Comparison of ENCODE assay signal across 9 cellular contexts in genomic region chrX:9708923-9709553, GRCh38. TPM values are rescaled to one million over a fixed set of nuclear protein-coding genes. Genes with fewer than 3 reads are reported as not detected.
A peak's percentile ranks its signal among the peaks of the same experiment; 100 is the strongest.
DNase-seq lines count a peak whose midpoint lies in the region; ATAC-seq and TF ChIP-seq lines count a peak whose summit lies in the region.
"Had no signal": no experiment of that assay in that cellular context is flagged by ENCODE, and none has a peak within 500 bp of the region (broad histone marks: within the 10 kb centered on the region; RNA-seq: fewer than 3 reads in every experiment).

No MANE protein-coding gene starts in this region.

- H3K27me3 Mint-ChIP-seq in CD8-positive, alpha-beta memory T cell: no peaks in the 10 kb centered on the region
- H3K27me3 Mint-ChIP-seq in naive thymus-derived CD4-positive, alpha-beta T cell: no peaks in the 10 kb centered on the region

- no peaks in the 10 kb centered on the region for H3K79me2 ChIP-seq in OCI-LY1 (ENCODE audit: insufficient read depth, low read length)

- peak; percentile 83 for ATAC-seq in GM19452 (IDR thresholded peaks at IDR 0.05; ENCODE audit: unreplicated experiment)
- ATAC-seq in naive thymus-derived CD4-positive, alpha-beta T cell: peak; percentile 95
- peak; percentile 76 for ATAC-seq in stimulated activated effector memory CD8-positive, alpha-beta T cell treated with anti-CD3 and anti-CD28 coated beads, Interleukin-12 subunit alpha, Interleukin-12 subunit beta, amount 100 ng/mL, for 72 hours

- H3K9me3 Mint-ChIP-seq in CD8-positive, alpha-beta memory T cell: peaks cover 0 to 3% (median 0%) of the 10 kb centered on the region in 5 donors
- H3K9me3 Mint-ChIP-seq in naive thymus-derived CD4-positive, alpha-beta T cell: peaks cover 0 to 12% (median 3%) of the 10 kb centered on the region in 11 donors
- H3K9me3 Mint-ChIP-seq in stimulated activated effector memory CD8-positive, alpha-beta T cell treated with anti-CD3 and anti-CD28 coated beads, Interleukin-12 subunit alpha, Interleukin-12 subunit beta, amount 100 ng/mL, for 72 hours: no peaks in the 10 kb centered on the region

- intact Hi-C loops in naive thymus-derived CD4-positive, alpha-beta T cell (cut with micrococcal nuclease): loop anchor here (1.0 to 5.0 kb wide), 11 partner anchors 245 to 966 kb away; no protein-coding TSS in a partner anchor

- no peaks in the 10 kb centered on the region for H3K9me3 ChIP-seq in CD8-positive, alpha-beta memory T cell (ENCODE audit: low read length)
- H3K9me3 ChIP-seq in OCI-LY1 (ENCODE audit: low read length): no peaks in the 10 kb centered on the region
- peaks cover 0 to 5% (median 0%) of the 10 kb centered on the region in 3 experiments for H3K9me3 ChIP-seq in naive thymus-derived CD4-positive, alpha-beta T cell (ENCODE audit: control insufficient read depth in 2 of 3, low read length in 3 of 3)

- H2AFZ ChIP-seq in OCI-LY1 (ENCODE audit: low read length): no peak overlapping the region

- no peaks in the 10 kb centered on the region for H3K9me2 ChIP-seq in OCI-LY1 (ENCODE audit: low read depth, low read length)

- H3K4me1 Mint-ChIP-seq in CD8-positive, alpha-beta memory T cell: peaks cover 8 to 13% (median 12%) of the 10 kb centered on the region in 3 donors
- H3K4me1 Mint-ChIP-seq in naive thymus-derived CD4-positive, alpha-beta T cell: peaks cover 0 to 16% (median 10%) of the 10 kb centered on the region in 7 donors
- H3K4me1 Mint-ChIP-seq in stimulated activated effector memory CD8-positive, alpha-beta T cell treated with anti-CD3 and anti-CD28 coated beads, Interleukin-12 subunit alpha, Interleukin-12 subunit beta, amount 100 ng/mL, for 72 hours: peaks cover 13% of the 10 kb centered on the region

- peak; percentile 64 to 81 (median 71) for DNase-seq in CD8-positive, alpha-beta memory T cell
- DNase-seq in HS-5 (ENCODE audit: low read depth): peak; percentile 15
- peak; percentile 56 for DNase-seq in activated T-cell treated with anti-CD3 and anti-CD28 coated beads for 4 hours
- DNase-seq in erythroblast (lab: John Stamatoyannopoulos, UW): peak; percentile 63 to 81
- DNase-seq in naive thymus-derived CD4-positive, alpha-beta T cell: peak; percentile 62 to 84 (median 76)
- DNase-seq in stimulated activated effector memory CD8-positive, alpha-beta T cell treated with anti-CD3 and anti-CD28 coated beads, Interleukin-12 subunit alpha, Interleukin-12 subunit beta, amount 100 ng/mL, for 72 hours (ENCODE audit: low spot score in 2 of 2): peak; percentile 58 to 76

- H3K4me3 ChIP-seq in CD8-positive, alpha-beta memory T cell (ENCODE audit: low read length): no peak overlapping the region
- H3K4me3 ChIP-seq in OCI-LY1 (ENCODE audit: low read depth, low read length, poor library complexity, severe bottlenecking): no peak overlapping the region
- no peak overlapping the region for H3K4me3 ChIP-seq in naive thymus-derived CD4-positive, alpha-beta T cell (ENCODE audit: low read length)

- peak; percentile 62 for TF ChIP-seq CTCF in OCI-LY1 (IDR thresholded peaks at IDR 0.05; ENCODE audit: low read length)

- no peak overlapping the region for H3K27ac ChIP-seq in CD8-positive, alpha-beta memory T cell (ENCODE audit: low read depth, low read length)
- H3K27ac ChIP-seq in OCI-LY1 (ENCODE audit: low read depth, low read length, poor library complexity, severe bottlenecking): peak overlapping the region; percentile 73
- H3K27ac ChIP-seq in naive thymus-derived CD4-positive, alpha-beta T cell (ENCODE audit: low read depth, low read length): no peak overlapping the region

- peak overlapping the region in 1 of 7 donors; percentile 72 for H3K4me3 Mint-ChIP-seq in CD8-positive, alpha-beta memory T cell
- H3K4me3 Mint-ChIP-seq in naive thymus-derived CD4-positive, alpha-beta T cell: peak overlapping the region in 4 of 10 donors; percentile 1 to 42 (median 16)
- no peak overlapping the region for H3K4me3 Mint-ChIP-seq in stimulated activated effector memory CD8-positive, alpha-beta T cell treated with anti-CD3 and anti-CD28 coated beads, Interleukin-12 subunit alpha, Interleukin-12 subunit beta, amount 100 ng/mL, for 72 hours

- POLR2A ChIA-PET in CD8-positive, alpha-beta memory T cell (lab: Charles Lee): no interaction called here
- POLR2A ChIA-PET in naive thymus-derived CD4-positive, alpha-beta T cell (lab: Charles Lee): no interaction called here

- TF ChIP-seq POLR2A in erythroblast (IDR thresholded peaks at IDR 0.05; ENCODE audit: low read length): no peak

- no peak overlapping the region; the same call in 1 of the 2 replicates for H3K4me2 ChIP-seq in OCI-LY1 (ENCODE audit: low read length)

- no peak overlapping the region for H3K9ac ChIP-seq in OCI-LY1 (ENCODE audit: low read length)

- H3K27me3 ChIP-seq in CD8-positive, alpha-beta memory T cell (ENCODE audit: insufficient read depth, low read length, poor library complexity, severe bottlenecking): no peaks in the 10 kb centered on the region
- no peaks in the 10 kb centered on the region for H3K27me3 ChIP-seq in OCI-LY1 (ENCODE audit: insufficient read depth, low read length)
- no peaks in the 10 kb centered on the region for H3K27me3 ChIP-seq in naive thymus-derived CD4-positive, alpha-beta T cell (ENCODE audit: control insufficient read depth in 2 of 2, insufficient read depth in 2 of 2, low read length in 2 of 2)

- peaks cover 14% of the 10 kb centered on the region for H3K36me3 ChIP-seq in CD8-positive, alpha-beta memory T cell (ENCODE audit: insufficient read depth, low read length)
- peaks cover 49% of the 10 kb centered on the region for H3K36me3 ChIP-seq in OCI-LY1 (ENCODE audit: insufficient read depth, low read length)
- H3K36me3 ChIP-seq in naive thymus-derived CD4-positive, alpha-beta T cell (ENCODE audit: control insufficient read depth in 2 of 3, insufficient read depth in 3 of 3, low read length in 3 of 3): peaks cover 0 to 37% (median 14%) of the 10 kb centered on the region in 3 experiments

- no peaks in the 10 kb centered on the region for H4K20me1 ChIP-seq in OCI-LY1 (ENCODE audit: insufficient read depth, low read length)

- no peaks in the 10 kb centered on the region for H3F3A ChIP-seq in OCI-LY1 (ENCODE audit: insufficient read depth, low read length)

- H3K36me3 Mint-ChIP-seq in CD8-positive, alpha-beta memory T cell: peaks cover 4 to 49% (median 18%) of the 10 kb centered on the region in 3 donors
- H3K36me3 Mint-ChIP-seq in naive thymus-derived CD4-positive, alpha-beta T cell: peaks cover 0 to 42% (median 19%) of the 10 kb centered on the region in 5 donors
- peaks cover 65% of the 10 kb centered on the region for H3K36me3 Mint-ChIP-seq in stimulated activated effector memory CD8-positive, alpha-beta T cell treated with anti-CD3 and anti-CD28 coated beads, Interleukin-12 subunit alpha, Interleukin-12 subunit beta, amount 100 ng/mL, for 72 hours

- H3K27ac Mint-ChIP-seq in CD8-positive, alpha-beta memory T cell: peak overlapping the region in 4 of 8 donors; percentile 19 to 76 (median 24)
- H3K27ac Mint-ChIP-seq in naive thymus-derived CD4-positive, alpha-beta T cell: peak overlapping the region in 7 of 9 donors; percentile 7 to 84 (median 49)
- H3K27ac Mint-ChIP-seq in stimulated activated effector memory CD8-positive, alpha-beta T cell treated with anti-CD3 and anti-CD28 coated beads, Interleukin-12 subunit alpha, Interleukin-12 subunit beta, amount 100 ng/mL, for 72 hours: no peak overlapping the region

- CTCF ChIA-PET in CD8-positive, alpha-beta memory T cell (lab: Charles Lee): interaction anchor here (0.5 to 1.6 kb wide), 2 partner anchors 144 to 965 kb away, joined by 3 to 6 read pairs; no protein-coding TSS in a partner anchor
- CTCF ChIA-PET in naive thymus-derived CD4-positive, alpha-beta T cell (lab: Charles Lee): interaction anchor here (0.8 kb wide), 1 partner anchor 963 kb away, joined by 3 read pairs; no protein-coding TSS in a partner anchor

- H3K4me1 ChIP-seq in CD8-positive, alpha-beta memory T cell (ENCODE audit: insufficient read depth, low read length): no peaks in the 10 kb centered on the region
- peaks cover 15% of the 10 kb centered on the region for H3K4me1 ChIP-seq in OCI-LY1 (ENCODE audit: insufficient read depth, low read length, severe bottlenecking)
- H3K4me1 ChIP-seq in naive thymus-derived CD4-positive, alpha-beta T cell (ENCODE audit: control insufficient read depth in 2 of 2, insufficient read depth in 2 of 2, low read length in 2 of 2): peaks cover 0 to 5% of the 10 kb centered on the region in 2 donors

RNA-seq across cellular contexts. Expression of gene GPR143, which starts 56.6 kb away (rescaled TPM):
- not detected for total RNA-seq in CD8-positive, alpha-beta memory T cell
- 0.15 TPM for polyA plus RNA-seq in CD8-positive, alpha-beta memory T cell
- total RNA-seq in naive thymus-derived CD4-positive, alpha-beta T cell: not detected
- under 1 TPM in 1 of 2 donors, not detected in 1; 0.20 TPM for polyA plus RNA-seq in naive thymus-derived CD4-positive, alpha-beta T cell
- total RNA-seq: activated CD8-positive, alpha-beta memory T cell treated with anti-CD3 and anti-CD28 coated beads for 36 hours had no signal

Comparison
In these comparisons a context has a peak if more than half of its experiments do, and no peak if none do; other contexts are left out.
1. DNase-seq: peak in every context shown above with its lines; median percentile 76 in naive thymus-derived CD4-positive, alpha-beta T cell; 72 in erythroblast; 71 in CD8-positive, alpha-beta memory T cell; 67 in stimulated activated effector memory CD8-positive, alpha-beta T cell treated with anti-CD3 and anti-CD28 coated beads, Interleukin-12 subunit alpha, Interleukin-12 subunit beta, amount 100 ng/mL, for 72 hours; 56 in activated T-cell treated with anti-CD3 and anti-CD28 coated beads for 4 hours; 15 in HS-5.